Comparison of ENCODE assay signal across 19 cellular contexts in the genomic region with DNA sequence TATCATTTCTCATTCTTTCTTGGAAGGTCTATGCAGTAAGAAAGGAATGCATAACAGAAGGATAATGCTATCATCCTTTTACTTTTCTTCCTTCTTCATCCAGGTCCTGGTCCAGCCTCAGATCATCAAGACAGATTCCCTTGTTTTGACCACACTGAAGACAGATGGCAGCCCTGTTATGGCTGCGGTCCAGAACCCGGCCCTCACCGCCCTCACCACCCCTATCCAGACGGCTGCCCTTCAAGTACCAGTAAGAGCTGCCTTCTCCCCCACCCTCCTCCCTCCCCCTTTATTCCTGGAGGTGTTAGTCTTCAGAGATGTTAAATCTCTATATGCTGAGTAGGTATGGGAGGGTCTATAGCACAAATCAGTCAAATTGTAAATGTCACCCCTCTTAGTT. TPM values are rescaled to one million over a fixed set of nuclear protein-coding genes. Genes with fewer than 3 reads are reported as not detected.
"Had no signal": no experiment of that assay in that cellular context is flagged by ENCODE, and none has a peak within 500 bp of the region (broad histone marks: within the 10 kb centered on the region; RNA-seq: fewer than 3 reads in every experiment).

No MANE protein-coding gene starts in this region.

- H3K4me1 ChIP-seq: body of pancreas, neural progenitor cell, pancreas had no signal

- FAIRE-seq: pancreas had no signal

- H3K9ac ChIP-seq: neural progenitor cell had no signal

- H3K27me3 Mint-ChIP-seq: activated CD4-positive, alpha-beta memory T cell treated with anti-CD3 and anti-CD28 coated beads, Interleukin-2, amount 10 ng/mL, durations not matched to agents 7 days and 5 days; central memory CD8-positive, alpha-beta T cell had no signal

- H3K4me3 Mint-ChIP-seq: activated CD4-positive, alpha-beta memory T cell treated with anti-CD3 and anti-CD28 coated beads, Interleukin-2, amount 10 ng/mL, durations not matched to agents 7 days and 5 days; central memory CD8-positive, alpha-beta T cell; neural progenitor cell; stimulated activated effector memory CD8-positive, alpha-beta T cell treated with anti-CD3 and anti-CD28 coated beads, Interleukin-12 subunit alpha, Interleukin-12 subunit beta, amount 100 ng/mL, for 72 hours had no signal

- DNase-seq: activated CD4-positive, alpha-beta memory T cell treated with anti-CD3 and anti-CD28 coated beads, Interleukin-2, amount 10 ng/mL, durations not matched to agents 7 days and 5 days; activated CD4-positive, alpha-beta T cell treated with anti-CD3 and anti-CD28 coated beads for 1 hour; activated naive CD4-positive, alpha-beta T cell; amniotic stem cell; body of pancreas; dermis blood vessel endothelial cell; kidney glomerular epithelial cell; pancreas; T1000; transverse colon had no signal

- ATAC-seq: body of pancreas; pancreas; stimulated activated effector memory CD8-positive, alpha-beta T cell treated with anti-CD3 and anti-CD28 coated beads, Interleukin-12 subunit alpha, Interleukin-12 subunit beta, amount 100 ng/mL, for 72 hours had no signal

- H3K9me3 Mint-ChIP-seq: activated CD4-positive, alpha-beta memory T cell treated with anti-CD3 and anti-CD28 coated beads, Interleukin-2, amount 10 ng/mL, durations not matched to agents 7 days and 5 days; central memory CD8-positive, alpha-beta T cell; neural progenitor cell; stimulated activated effector memory CD8-positive, alpha-beta T cell treated with anti-CD3 and anti-CD28 coated beads, Interleukin-12 subunit alpha, Interleukin-12 subunit beta, amount 100 ng/mL, for 72 hours had no signal

- H3K9me3 ChIP-seq: body of pancreas, pancreas, transverse colon had no signal

- H3K4me1 Mint-ChIP-seq: neural progenitor cell had no signal

- H3K27ac Mint-ChIP-seq: neural progenitor cell; stimulated activated effector memory CD8-positive, alpha-beta T cell treated with anti-CD3 and anti-CD28 coated beads, Interleukin-12 subunit alpha, Interleukin-12 subunit beta, amount 100 ng/mL, for 72 hours had no signal

- H3K4me3 ChIP-seq: body of pancreas, neural progenitor cell, pancreas, skin epidermis, transverse colon had no signal

- H3K27ac ChIP-seq: body of pancreas, neural progenitor cell, pancreas, skin epidermis, transverse colon had no signal

RNA-seq across cellular contexts. Expression of a gene that starts 44.1 kb away (rescaled TPM):
- total RNA-seq: activated CD4-positive, alpha-beta memory T cell treated with anti-CD3 and anti-CD28 coated beads, Interleukin-2, amount 10 ng/mL, durations not matched to agents 7 days and 5 days; body of pancreas; dermis blood vessel endothelial cell; epithelial cell of proximal tubule; liver; mesenteric fat pad; pancreas; renal cortical epithelial cell; subcutaneous adipose tissue had no signal
- polyA plus RNA-seq: liver, pancreas had no signal

RNA-seq across cellular contexts. Expression of a gene that starts 55.8 kb away (rescaled TPM):
- total RNA-seq: body of pancreas, dermis blood vessel endothelial cell, subcutaneous adipose tissue had no signal
